Comparison of ENCODE assay signal across 13 cellular contexts in the genomic region with DNA sequence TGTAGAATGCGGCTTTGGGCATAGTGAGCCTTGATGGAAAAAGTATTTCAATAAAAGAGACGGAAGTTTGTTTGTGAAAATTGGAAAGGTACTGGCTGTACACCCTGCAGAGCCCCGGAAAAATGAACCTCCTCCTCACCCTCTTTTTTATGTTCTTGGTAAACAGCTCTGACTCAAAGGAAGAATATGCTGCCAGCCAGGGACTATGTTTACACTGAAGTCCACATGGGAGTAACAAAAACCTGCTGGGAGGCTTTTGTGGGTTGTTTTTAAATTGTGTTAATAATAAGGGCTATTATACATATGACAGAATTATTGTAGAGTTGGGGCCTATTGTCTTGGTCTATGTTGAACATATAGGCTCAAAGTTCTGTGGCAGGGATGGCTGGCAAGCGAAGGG.
A peak's percentile ranks its signal among the peaks of the same experiment; 100 is the strongest.
DNase-seq lines count a peak whose midpoint lies in the region; ATAC-seq and TF ChIP-seq lines count a peak whose summit lies in the region.
"Had no signal": no experiment of that assay in that cellular context is flagged by ENCODE, and none has a peak within 500 bp of the region (broad histone marks: within the 10 kb centered on the region; RNA-seq: fewer than 3 reads in every experiment).

No MANE protein-coding gene starts in this region.

- DNase-seq in AG10803 (ENCODE audit: low read depth), result peak; percentile 63
- peak; percentile 30 for DNase-seq in LHCN-M2 (ENCODE audit: low read depth)
- peak; percentile 53 for DNase-seq in astrocyte of the spinal cord (ENCODE audit: low read depth, low spot score)
- peak; percentile 82 for DNase-seq in iris pigment epithelial cell (ENCODE audit: low read depth)
- DNase-seq in DMS79 treated with DMSO at 0.1 percent for 48 hours (lab: John Stamatoyannopoulos, UW), result no peak
- DNase-seq in NCI-H2029 (lab: John Stamatoyannopoulos, UW), result no peak
- DNase-seq: esophagus squamous epithelium; NCI-H524; SHP77; stimulated activated CD4-positive, alpha-beta T cell treated with anti-CD3 and anti-CD28 coated beads, Interleukin-4, amount 100 ng/mL, for 1 hour; stimulated activated naive B cell treated with anti-CD40 and anti-IgM and Interleukin-4, amounts not matched to agents 10 μg/mL and 1 μg/mL and 100 μg/mL, for 72 hours had no signal

- in situ Hi-C loops in astrocyte of the spinal cord (cut with HindIII; ENCODE audit: low sequenced_read_pairs), result no loop called here

- H3K4me3 ChIP-seq in AG10803 (ENCODE audit: low read length) (no peak overlapping the region), astrocyte of the spinal cord (ENCODE audit: low read depth, low read length) (no peak overlapping the region)
- H3K4me3 ChIP-seq: esophagus squamous epithelium had no signal

- ATAC-seq in esophagus mucosa (no peak), HG02973 (IDR thresholded peaks at IDR 0.05; ENCODE audit: unreplicated experiment) (no peak)
- ATAC-seq: stimulated activated naive B cell treated with anti-CD40 and anti-IgM and Interleukin-4, amounts not matched to agents 10 μg/mL and 1 μg/mL and 100 μg/mL, for 72 hours had no signal

- TF ChIP-seq CTCF in AG10803 (conservative IDR thresholded peaks at IDR 0.05; ENCODE audit: low read length) (no peak), astrocyte of the spinal cord (IDR thresholded peaks at IDR 0.05; ENCODE audit: low read depth, low read length) (no peak)

Comparison
In these comparisons a context has a peak if more than half of its experiments do, and no peak if none do; other contexts are left out.
1. DNase-seq: peak in AG10803 (single experiment), LHCN-M2 (single experiment), astrocyte of the spinal cord (single experiment) and iris pigment epithelial cell (single experiment); none in DMS79 treated with DMSO at 0.1 percent for 48 hours (single experiment) and NCI-H2029 (single experiment).